ENCODE assay signal across 1 cellular context in the genomic region with DNA sequence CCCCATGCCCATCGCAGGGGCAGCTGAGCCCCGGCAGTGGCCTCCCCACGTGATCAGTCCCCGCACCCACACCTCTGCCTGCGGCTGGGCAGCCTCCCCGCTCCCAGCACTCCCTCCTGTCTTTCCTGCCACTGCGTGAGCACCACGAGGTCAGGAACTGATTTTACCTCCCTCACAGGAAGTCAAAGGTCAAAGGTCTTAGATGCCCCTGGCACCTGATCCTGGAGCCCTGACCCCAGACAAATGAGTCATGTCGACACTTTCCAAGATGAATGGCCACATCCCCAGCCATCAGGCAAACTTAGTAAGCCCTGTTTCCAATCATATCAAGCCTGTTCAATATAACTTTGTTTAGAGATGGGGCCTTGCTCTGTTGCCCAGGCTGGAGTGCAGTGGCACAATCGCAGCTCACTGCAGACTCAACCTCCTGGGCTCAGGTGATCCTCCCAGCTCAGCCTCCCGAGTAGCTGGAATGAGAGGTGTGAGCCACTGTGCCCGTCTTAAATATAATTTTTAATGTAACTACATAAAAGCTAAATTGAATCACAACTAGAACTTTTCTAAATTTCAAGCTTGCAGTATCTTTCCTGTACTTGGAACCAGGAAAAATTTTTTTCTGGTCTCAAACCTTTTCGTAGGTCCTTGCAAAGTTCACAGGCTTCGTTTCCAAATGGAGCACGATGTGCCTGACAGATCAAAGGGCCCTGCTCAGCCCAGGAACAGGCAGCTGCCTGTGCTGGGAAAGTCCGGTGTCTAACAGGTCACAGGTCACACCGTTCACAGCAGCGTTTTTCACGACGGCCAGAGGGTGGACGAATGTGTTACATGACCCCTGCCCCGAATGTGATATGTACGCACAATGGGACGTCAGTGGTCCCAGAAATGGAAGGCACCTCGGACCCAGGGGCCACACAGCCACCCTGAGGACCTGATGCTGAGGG.
TF ChIP-seq lines count a peak whose summit lies in the region.

No MANE protein-coding gene starts in this region.

TF ChIP-seq in HepG2, 621 proteins besides CTCF, POLR2A, EP300 and RAD21 (continued from another document and continues in another):
- TF ChIP-seq, protein P1, sequence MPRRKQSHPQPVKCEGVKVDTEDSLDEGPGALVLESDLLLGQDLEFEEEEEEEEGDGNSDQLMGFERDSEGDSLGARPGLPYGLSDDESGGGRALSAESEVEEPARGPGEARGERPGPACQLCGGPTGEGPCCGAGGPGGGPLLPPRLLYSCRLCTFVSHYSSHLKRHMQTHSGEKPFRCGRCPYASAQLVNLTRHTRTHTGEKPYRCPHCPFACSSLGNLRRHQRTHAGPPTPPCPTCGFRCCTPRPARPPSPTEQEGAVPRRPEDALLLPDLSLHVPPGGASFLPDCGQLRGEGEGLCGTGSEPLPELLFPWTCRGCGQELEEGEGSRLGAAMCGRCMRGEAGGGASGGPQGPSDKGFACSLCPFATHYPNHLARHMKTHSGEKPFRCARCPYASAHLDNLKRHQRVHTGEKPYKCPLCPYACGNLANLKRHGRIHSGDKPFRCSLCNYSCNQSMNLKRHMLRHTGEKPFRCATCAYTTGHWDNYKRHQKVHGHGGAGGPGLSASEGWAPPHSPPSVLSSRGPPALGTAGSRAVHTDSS (CRISPR knock-in tag; conservative IDR thresholded peaks at IDR 0.05): no peak
- TF ChIP-seq ZNF737 (CRISPR knock-in tag; IDR thresholded peaks at IDR 0.05; ENCODE audit: borderline replicate concordance) (0 out of 2 replicates have a peak, but pooled peaks have one; percentile 36), ZNF354B (CRISPR knock-in tag; IDR thresholded peaks at IDR 0.05) (no peak), KMT2A (CRISPR knock-in tag; IDR thresholded peaks at IDR 0.05) (no peak), ARNTL (CRISPR knock-in tag; IDR thresholded peaks at IDR 0.05) (0 out of 2 replicates have a peak, but pooled peaks have one; percentile 22), KDM2A (CRISPR knock-in tag; IDR thresholded peaks at IDR 0.05; ENCODE audit: borderline replicate concordance, low read depth) (no peak), CENPX (CRISPR knock-in tag; IDR thresholded peaks at IDR 0.05) (no peak), TBX3 (IDR thresholded peaks at IDR 0.05; ENCODE audit: borderline replicate concordance) (no peak), ZNF607 (CRISPR knock-in tag; IDR thresholded peaks at IDR 0.05; ENCODE audit: borderline replicate concordance) (peak; percentile 27), ZNF333 (CRISPR knock-in tag; IDR thresholded peaks at IDR 0.05; ENCODE audit: borderline replicate concordance) (peak; percentile 77; the same call in 1 of the 2 replicates), ZNF383 (CRISPR knock-in tag; IDR thresholded peaks at IDR 0.05; ENCODE audit: borderline replicate concordance) (no peak), JARID2 (CRISPR knock-in tag; IDR thresholded peaks at IDR 0.05; ENCODE audit: insufficient replicate concordance) (no peak), SRSF1 (optimal IDR thresholded peaks at IDR 0.05; ENCODE audit: low read depth, low read length) (no peak), TBX2 (CRISPR knock-in tag; IDR thresholded peaks at IDR 0.05; ENCODE audit: borderline replicate concordance) (peak; percentile 71), ZNF335 (CRISPR knock-in tag; IDR thresholded peaks at IDR 0.05) (no peak), ZNF792 (CRISPR knock-in tag; IDR thresholded peaks at IDR 0.05) (0 out of 2 replicates have a peak, but pooled peaks have one; percentile 23), ZNF644 (CRISPR knock-in tag; IDR thresholded peaks at IDR 0.05; ENCODE audit: low read depth) (no peak), TCF7L2 (IDR thresholded peaks at IDR 0.05; ENCODE audit: low read depth, low read length) (no peak), PCBP1 (IDR thresholded peaks at IDR 0.05; ENCODE audit: borderline replicate concordance, low read depth, low read length) (no peak), ZNF563 (CRISPR knock-in tag; IDR thresholded peaks at IDR 0.05) (peak; percentile 16; the same call in 1 of the 2 replicates), NFATC3 (CRISPR knock-in tag; IDR thresholded peaks at IDR 0.05) (no peak), ZNF788 (CRISPR knock-in tag; IDR thresholded peaks at IDR 0.05; ENCODE audit: borderline replicate concordance) (no peak; the same call in 1 of the 2 replicates), CENPT (CRISPR knock-in tag; IDR thresholded peaks at IDR 0.05; ENCODE audit: low read depth) (no peak), MIER3 (CRISPR knock-in tag; IDR thresholded peaks at IDR 0.05; ENCODE audit: borderline replicate concordance) (peak; percentile 76; the same call in 1 of the 2 replicates)
- TF ChIP-seq, protein P2, sequence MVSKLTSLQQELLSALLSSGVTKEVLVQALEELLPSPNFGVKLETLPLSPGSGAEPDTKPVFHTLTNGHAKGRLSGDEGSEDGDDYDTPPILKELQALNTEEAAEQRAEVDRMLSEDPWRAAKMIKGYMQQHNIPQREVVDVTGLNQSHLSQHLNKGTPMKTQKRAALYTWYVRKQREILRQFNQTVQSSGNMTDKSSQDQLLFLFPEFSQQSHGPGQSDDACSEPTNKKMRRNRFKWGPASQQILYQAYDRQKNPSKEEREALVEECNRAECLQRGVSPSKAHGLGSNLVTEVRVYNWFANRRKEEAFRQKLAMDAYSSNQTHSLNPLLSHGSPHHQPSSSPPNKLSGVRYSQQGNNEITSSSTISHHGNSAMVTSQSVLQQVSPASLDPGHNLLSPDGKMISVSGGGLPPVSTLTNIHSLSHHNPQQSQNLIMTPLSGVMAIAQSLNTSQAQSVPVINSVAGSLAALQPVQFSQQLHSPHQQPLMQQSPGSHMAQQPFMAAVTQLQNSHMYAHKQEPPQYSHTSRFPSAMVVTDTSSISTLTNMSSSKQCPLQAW (CRISPR knock-in tag; IDR thresholded peaks at IDR 0.05): peak; percentile 16
- TF ChIP-seq, protein P3, sequence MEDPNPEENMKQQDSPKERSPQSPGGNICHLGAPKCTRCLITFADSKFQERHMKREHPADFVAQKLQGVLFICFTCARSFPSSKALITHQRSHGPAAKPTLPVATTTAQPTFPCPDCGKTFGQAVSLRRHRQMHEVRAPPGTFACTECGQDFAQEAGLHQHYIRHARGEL (CRISPR knock-in tag; IDR thresholded peaks at IDR 0.05): 0 out of 2 replicates have a peak, but pooled peaks have one; percentile 14
- TF ChIP-seq, protein P4, sequence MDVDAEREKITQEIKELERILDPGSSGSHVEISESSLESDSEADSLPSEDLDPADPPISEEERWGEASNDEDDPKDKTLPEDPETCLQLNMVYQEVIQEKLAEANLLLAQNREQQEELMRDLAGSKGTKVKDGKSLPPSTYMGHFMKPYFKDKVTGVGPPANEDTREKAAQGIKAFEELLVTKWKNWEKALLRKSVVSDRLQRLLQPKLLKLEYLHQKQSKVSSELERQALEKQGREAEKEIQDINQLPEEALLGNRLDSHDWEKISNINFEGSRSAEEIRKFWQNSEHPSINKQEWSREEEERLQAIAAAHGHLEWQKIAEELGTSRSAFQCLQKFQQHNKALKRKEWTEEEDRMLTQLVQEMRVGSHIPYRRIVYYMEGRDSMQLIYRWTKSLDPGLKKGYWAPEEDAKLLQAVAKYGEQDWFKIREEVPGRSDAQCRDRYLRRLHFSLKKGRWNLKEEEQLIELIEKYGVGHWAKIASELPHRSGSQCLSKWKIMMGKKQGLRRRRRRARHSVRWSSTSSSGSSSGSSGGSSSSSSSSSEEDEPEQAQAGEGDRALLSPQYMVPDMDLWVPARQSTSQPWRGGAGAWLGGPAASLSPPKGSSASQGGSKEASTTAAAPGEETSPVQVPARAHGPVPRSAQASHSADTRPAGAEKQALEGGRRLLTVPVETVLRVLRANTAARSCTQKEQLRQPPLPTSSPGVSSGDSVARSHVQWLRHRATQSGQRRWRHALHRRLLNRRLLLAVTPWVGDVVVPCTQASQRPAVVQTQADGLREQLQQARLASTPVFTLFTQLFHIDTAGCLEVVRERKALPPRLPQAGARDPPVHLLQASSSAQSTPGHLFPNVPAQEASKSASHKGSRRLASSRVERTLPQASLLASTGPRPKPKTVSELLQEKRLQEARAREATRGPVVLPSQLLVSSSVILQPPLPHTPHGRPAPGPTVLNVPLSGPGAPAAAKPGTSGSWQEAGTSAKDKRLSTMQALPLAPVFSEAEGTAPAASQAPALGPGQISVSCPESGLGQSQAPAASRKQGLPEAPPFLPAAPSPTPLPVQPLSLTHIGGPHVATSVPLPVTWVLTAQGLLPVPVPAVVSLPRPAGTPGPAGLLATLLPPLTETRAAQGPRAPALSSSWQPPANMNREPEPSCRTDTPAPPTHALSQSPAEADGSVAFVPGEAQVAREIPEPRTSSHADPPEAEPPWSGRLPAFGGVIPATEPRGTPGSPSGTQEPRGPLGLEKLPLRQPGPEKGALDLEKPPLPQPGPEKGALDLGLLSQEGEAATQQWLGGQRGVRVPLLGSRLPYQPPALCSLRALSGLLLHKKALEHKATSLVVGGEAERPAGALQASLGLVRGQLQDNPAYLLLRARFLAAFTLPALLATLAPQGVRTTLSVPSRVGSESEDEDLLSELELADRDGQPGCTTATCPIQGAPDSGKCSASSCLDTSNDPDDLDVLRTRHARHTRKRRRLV (CRISPR knock-in tag; IDR thresholded peaks at IDR 0.05): no peak
- TF ChIP-seq, protein P5, sequence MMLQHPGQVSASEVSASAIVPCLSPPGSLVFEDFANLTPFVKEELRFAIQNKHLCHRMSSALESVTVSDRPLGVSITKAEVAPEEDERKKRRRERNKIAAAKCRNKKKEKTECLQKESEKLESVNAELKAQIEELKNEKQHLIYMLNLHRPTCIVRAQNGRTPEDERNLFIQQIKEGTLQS (CRISPR knock-in tag; IDR thresholded peaks at IDR 0.05): no peak
- TF ChIP-seq, protein P6, sequence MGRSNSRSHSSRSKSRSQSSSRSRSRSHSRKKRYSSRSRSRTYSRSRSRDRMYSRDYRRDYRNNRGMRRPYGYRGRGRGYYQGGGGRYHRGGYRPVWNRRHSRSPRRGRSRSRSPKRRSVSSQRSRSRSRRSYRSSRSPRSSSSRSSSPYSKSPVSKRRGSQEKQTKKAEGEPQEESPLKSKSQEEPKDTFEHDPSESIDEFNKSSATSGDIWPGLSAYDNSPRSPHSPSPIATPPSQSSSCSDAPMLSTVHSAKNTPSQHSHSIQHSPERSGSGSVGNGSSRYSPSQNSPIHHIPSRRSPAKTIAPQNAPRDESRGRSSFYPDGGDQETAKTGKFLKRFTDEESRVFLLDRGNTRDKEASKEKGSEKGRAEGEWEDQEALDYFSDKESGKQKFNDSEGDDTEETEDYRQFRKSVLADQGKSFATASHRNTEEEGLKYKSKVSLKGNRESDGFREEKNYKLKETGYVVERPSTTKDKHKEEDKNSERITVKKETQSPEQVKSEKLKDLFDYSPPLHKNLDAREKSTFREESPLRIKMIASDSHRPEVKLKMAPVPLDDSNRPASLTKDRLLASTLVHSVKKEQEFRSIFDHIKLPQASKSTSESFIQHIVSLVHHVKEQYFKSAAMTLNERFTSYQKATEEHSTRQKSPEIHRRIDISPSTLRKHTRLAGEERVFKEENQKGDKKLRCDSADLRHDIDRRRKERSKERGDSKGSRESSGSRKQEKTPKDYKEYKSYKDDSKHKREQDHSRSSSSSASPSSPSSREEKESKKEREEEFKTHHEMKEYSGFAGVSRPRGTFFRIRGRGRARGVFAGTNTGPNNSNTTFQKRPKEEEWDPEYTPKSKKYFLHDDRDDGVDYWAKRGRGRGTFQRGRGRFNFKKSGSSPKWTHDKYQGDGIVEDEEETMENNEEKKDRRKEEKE (IDR thresholded peaks at IDR 0.05): no peak
- TF ChIP-seq, protein P7, sequence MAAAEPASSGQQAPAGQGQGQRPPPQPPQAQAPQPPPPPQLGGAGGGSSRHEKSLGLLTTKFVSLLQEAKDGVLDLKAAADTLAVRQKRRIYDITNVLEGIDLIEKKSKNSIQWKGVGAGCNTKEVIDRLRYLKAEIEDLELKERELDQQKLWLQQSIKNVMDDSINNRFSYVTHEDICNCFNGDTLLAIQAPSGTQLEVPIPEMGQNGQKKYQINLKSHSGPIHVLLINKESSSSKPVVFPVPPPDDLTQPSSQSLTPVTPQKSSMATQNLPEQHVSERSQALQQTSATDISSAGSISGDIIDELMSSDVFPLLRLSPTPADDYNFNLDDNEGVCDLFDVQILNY (CRISPR knock-in tag; conservative IDR thresholded peaks at IDR 0.05): no peak
- TF ChIP-seq, protein P8, sequence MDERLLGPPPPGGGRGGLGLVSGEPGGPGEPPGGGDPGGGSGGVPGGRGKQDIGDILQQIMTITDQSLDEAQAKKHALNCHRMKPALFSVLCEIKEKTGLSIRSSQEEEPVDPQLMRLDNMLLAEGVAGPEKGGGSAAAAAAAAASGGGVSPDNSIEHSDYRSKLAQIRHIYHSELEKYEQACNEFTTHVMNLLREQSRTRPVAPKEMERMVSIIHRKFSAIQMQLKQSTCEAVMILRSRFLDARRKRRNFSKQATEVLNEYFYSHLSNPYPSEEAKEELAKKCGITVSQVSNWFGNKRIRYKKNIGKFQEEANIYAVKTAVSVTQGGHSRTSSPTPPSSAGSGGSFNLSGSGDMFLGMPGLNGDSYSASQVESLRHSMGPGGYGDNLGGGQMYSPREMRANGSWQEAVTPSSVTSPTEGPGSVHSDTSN (CRISPR knock-in tag; IDR thresholded peaks at IDR 0.05): no peak
- TF ChIP-seq, protein P9, sequence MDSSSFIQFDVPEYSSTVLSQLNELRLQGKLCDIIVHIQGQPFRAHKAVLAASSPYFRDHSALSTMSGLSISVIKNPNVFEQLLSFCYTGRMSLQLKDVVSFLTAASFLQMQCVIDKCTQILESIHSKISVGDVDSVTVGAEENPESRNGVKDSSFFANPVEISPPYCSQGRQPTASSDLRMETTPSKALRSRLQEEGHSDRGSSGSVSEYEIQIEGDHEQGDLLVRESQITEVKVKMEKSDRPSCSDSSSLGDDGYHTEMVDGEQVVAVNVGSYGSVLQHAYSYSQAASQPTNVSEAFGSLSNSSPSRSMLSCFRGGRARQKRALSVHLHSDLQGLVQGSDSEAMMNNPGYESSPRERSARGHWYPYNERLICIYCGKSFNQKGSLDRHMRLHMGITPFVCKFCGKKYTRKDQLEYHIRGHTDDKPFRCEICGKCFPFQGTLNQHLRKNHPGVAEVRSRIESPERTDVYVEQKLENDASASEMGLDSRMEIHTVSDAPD (CRISPR knock-in tag; IDR thresholded peaks at IDR 0.05): no peak; the same call in 1 of the 2 replicates
- TF ChIP-seq, protein P10, sequence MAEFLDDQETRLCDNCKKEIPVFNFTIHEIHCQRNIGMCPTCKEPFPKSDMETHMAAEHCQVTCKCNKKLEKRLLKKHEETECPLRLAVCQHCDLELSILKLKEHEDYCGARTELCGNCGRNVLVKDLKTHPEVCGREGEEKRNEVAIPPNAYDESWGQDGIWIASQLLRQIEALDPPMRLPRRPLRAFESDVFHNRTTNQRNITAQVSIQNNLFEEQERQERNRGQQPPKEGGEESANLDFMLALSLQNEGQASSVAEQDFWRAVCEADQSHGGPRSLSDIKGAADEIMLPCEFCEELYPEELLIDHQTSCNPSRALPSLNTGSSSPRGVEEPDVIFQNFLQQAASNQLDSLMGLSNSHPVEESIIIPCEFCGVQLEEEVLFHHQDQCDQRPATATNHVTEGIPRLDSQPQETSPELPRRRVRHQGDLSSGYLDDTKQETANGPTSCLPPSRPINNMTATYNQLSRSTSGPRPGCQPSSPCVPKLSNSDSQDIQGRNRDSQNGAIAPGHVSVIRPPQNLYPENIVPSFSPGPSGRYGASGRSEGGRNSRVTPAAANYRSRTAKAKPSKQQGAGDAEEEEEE (CRISPR knock-in tag; IDR thresholded peaks at IDR 0.05; ENCODE audit: borderline replicate concordance): no peak
- TF ChIP-seq, protein P11, sequence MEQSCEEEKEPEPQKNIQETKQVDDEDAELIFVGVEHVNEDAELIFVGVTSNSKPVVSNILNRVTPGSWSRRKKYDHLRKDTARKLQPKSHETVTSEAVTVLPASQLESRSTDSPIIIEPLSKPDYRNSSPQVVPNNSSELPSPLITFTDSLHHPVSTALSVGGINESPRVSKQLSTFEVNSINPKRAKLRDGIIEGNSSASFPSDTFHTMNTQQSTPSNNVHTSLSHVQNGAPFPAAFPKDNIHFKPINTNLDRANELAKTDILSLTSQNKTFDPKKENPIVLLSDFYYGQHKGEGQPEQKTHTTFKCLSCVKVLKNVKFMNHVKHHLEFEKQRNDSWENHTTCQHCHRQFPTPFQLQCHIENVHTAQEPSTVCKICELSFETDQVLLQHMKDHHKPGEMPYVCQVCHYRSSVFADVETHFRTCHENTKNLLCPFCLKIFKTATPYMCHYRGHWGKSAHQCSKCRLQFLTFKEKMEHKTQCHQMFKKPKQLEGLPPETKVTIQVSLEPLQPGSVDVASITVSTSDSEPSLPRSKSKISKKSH (CRISPR knock-in tag; IDR thresholded peaks at IDR 0.05; ENCODE audit: borderline replicate concordance): 0 out of 2 replicates have a peak, but pooled peaks have one; percentile 59
